ENCODE assay signal across 1 cellular context in genomic region chr13:23776698-23777570, GRCh38.
TF ChIP-seq lines count a peak whose summit lies in the region.

No MANE protein-coding gene starts in this region.

TF ChIP-seq in IMR-90, 13 proteins besides CTCF, POLR2A, EP300 and RAD21 (continued from another document):
- TF ChIP-seq ELK1 (IDR thresholded peaks at IDR 0.05; ENCODE audit: borderline replicate concordance, low read depth, low read length) (no peak), SMC3 (IDR thresholded peaks at IDR 0.05; ENCODE audit: low read depth, low read length) (no peak), BHLHE40 (IDR thresholded peaks at IDR 0.05; ENCODE audit: low read depth, low read length) (no peak)
